Comparison of ENCODE assay signal across 14 cellular contexts in the genomic region with DNA sequence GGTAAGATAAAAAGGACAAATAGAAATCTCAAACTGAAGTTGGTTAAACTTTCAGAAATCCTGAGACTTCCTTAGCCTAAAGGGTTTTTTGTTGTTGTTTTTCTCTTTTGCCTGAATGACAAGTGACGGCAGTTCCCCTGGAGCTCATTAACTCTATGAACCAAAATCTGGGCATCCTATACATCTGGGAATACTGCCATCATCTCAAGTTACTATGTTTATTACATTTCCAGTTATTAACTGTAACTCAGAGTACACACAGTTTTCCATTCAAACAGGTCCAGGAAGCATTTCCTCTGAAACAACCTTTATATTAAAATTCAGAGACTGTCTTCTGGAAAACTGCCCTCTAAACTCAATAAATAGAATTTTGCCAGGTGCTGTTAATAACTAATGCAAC. TPM values are rescaled to one million over a fixed set of nuclear protein-coding genes. Genes with fewer than 3 reads are reported as not detected.
DNase-seq lines count a peak whose midpoint lies in the region; ATAC-seq and TF ChIP-seq lines count a peak whose summit lies in the region.
"Had no signal": no experiment of that assay in that cellular context is flagged by ENCODE, and none has a peak within 500 bp of the region (broad histone marks: within the 10 kb centered on the region; RNA-seq: fewer than 3 reads in every experiment).

No MANE protein-coding gene starts in this region.

- H3K9me3 ChIP-seq in mammary epithelial cell (replicated peaks; ENCODE audit: insufficient read depth, low read length) = no peaks in the 10 kb centered on the region
- no peaks in the 10 kb centered on the region for H3K9me3 ChIP-seq in osteoblast (ENCODE audit: low read depth, low read length)
- H3K9me3 ChIP-seq: right lobe of liver had no signal

- H3K27me3 ChIP-seq in mammary epithelial cell (ENCODE audit: insufficient read depth, low read length) (no peaks in the 10 kb centered on the region), osteoblast (ENCODE audit: insufficient read depth, low read length) (no peaks in the 10 kb centered on the region)
- H3K27me3 ChIP-seq: right lobe of liver had no signal

- CTCF ChIA-PET in mammary epithelial cell (lab: Charles Lee; ENCODE audit: low non-redundant PET) = interaction anchor here (0.6 kb wide), 1 partner anchor 790 kb away, joined by 30 read pairs; no protein-coding TSS in a partner anchor

- peaks cover 20% of the 10 kb centered on the region for H3K4me1 ChIP-seq in mammary epithelial cell (ENCODE audit: insufficient read depth, low read length)
- H3K4me1 ChIP-seq in osteoblast (ENCODE audit: insufficient read depth, low read length) = peaks cover 17% of the 10 kb centered on the region
- H3K4me1 ChIP-seq: right lobe of liver had no signal

- TF ChIP-seq CTCF in mammary epithelial cell (conservative IDR thresholded peaks at IDR 0.05 in 1 of 2, IDR thresholded peaks at IDR 0.05 in 1 of 2; ENCODE audit: extremely low read depth in 1 of 2, insufficient read depth in 1 of 2, low read depth in 1 of 2, low read length in 2 of 2) (no peak), osteoblast (IDR thresholded peaks at IDR 0.05; ENCODE audit: extremely low read depth, low read depth, low read length) (no peak)

- no peak overlapping the region for H2AFZ ChIP-seq in mammary epithelial cell (ENCODE audit: low read depth, low read length)
- H2AFZ ChIP-seq in osteoblast (ENCODE audit: low read length) = no peak overlapping the region

- peak overlapping the region; percentile 37 for H3K9ac ChIP-seq in mammary epithelial cell (ENCODE audit: insufficient read depth, low read length)

- dilution Hi-C loops in mammary epithelial cell (cut with HindIII; ENCODE audit: low sequenced_read_pairs) = no loop called here

- peaks cover 20% of the 10 kb centered on the region for H3K36me3 ChIP-seq in mammary epithelial cell (ENCODE audit: insufficient read depth, low read length)
- H3K36me3 ChIP-seq in osteoblast (ENCODE audit: insufficient read depth, low read length) = peaks cover 57% of the 10 kb centered on the region

- H3K4me3 ChIP-seq in mammary epithelial cell (replicated peaks in 1 of 3; ENCODE audit: insufficient read depth in 1 of 3, low read depth in 2 of 3, low read length in 3 of 3) = no peak overlapping the region
- H3K4me3 ChIP-seq in osteoblast (ENCODE audit: insufficient read depth, low read length) = no peak overlapping the region
- H3K4me3 ChIP-seq: right lobe of liver had no signal

- H3K27ac ChIP-seq in mammary epithelial cell (ENCODE audit: insufficient read depth, low read depth, low read length) (peak overlapping the region; percentile 95), osteoblast (ENCODE audit: low read depth, low read length) (peak overlapping the region; percentile 81)
- H3K27ac ChIP-seq: 22Rv1, right lobe of liver had no signal

- H3K4me2 ChIP-seq in mammary epithelial cell (ENCODE audit: insufficient read depth, low read depth, low read length) = peak overlapping the region; percentile 34
- no peak overlapping the region for H3K4me2 ChIP-seq in osteoblast (ENCODE audit: insufficient read depth, low read length)

- WGBS in mammary epithelial cell (ENCODE audit: low coverage, missing lambda C conversion rate) = 89% methylated on average over 1 of the region's 1 CpG

- intact Hi-C loops in mammary epithelial cell (cut with micrococcal nuclease) = loop anchor here (2.0 to 10.0 kb wide), 3 partner anchors 55 to 131 kb away; partner anchors contain the start of gene CDKL1

- no TSS peak for BruUV-seq in mammary epithelial cell (replicated peaks; lab: Mats Ljungman, UMichigan)

- H4K20me1 ChIP-seq in mammary epithelial cell (ENCODE audit: insufficient read depth, low read length) (no peaks in the 10 kb centered on the region), osteoblast (ENCODE audit: insufficient read depth, low read length) (peaks cover 5% of the 10 kb centered on the region)

- in situ Hi-C loops in mammary epithelial cell (cut with MboI; ENCODE audit: low sequenced_read_pairs in 2 of 2) = no loop called here

- DNase-seq in NCI-H1694 treated with DMSO at 0.1 percent for 48 hours (lab: John Stamatoyannopoulos, UW) (peak; percentile 11), NCI-H1694 (lab: John Stamatoyannopoulos, UW) (no peak), NCI-H2196 treated with DMSO at 0.1 percent for 48 hours (lab: John Stamatoyannopoulos, UW; ENCODE audit: unreplicated experiment) (peak; percentile 3), mammary epithelial cell (no peak), osteoblast (ENCODE audit: insufficient read length, low spot score, missing footprints) (no peak), NCI-H187 (lab: John Stamatoyannopoulos, UW) (no peak), cerebellum (ENCODE audit: low spot score) (no peak)
- DNase-seq: activated CD8-positive, alpha-beta T cell treated with anti-CD3 and anti-CD28 coated beads, Interleukin-2, amount 10 ng/mL, durations not matched to agents 7 days and 5 days; activated naive CD8-positive, alpha-beta T cell treated with anti-CD3 and anti-CD28 coated beads, Interleukin-2, amount 50 U/mL, for 24 hours; effector memory CD8-positive, alpha-beta T cell; right lobe of liver had no signal

- ATAC-seq in HG02970 (IDR thresholded peaks at IDR 0.05; ENCODE audit: low FRiP score, unreplicated experiment) = no peak
- ATAC-seq: activated CD8-positive, alpha-beta T cell treated with anti-CD3 and anti-CD28 coated beads, Interleukin-2, amount 10 ng/mL, durations not matched to agents 7 days and 5 days; activated naive CD8-positive, alpha-beta T cell treated with anti-CD3 and anti-CD28 coated beads, Interleukin-2, amount 50 U/mL, for 24 hours; effector memory CD8-positive, alpha-beta T cell; left lobe of liver; right lobe of liver had no signal

- H3K79me2 ChIP-seq in mammary epithelial cell (ENCODE audit: insufficient read depth, low read length) (peaks cover 6% of the 10 kb centered on the region), osteoblast (ENCODE audit: insufficient read depth, low read length) (peaks cover 19% of the 10 kb centered on the region)

RNA-seq across cellular contexts. Expression of gene CDKL1, which starts 55.6 kb away (rescaled TPM):
- total RNA-seq in mammary epithelial cell (10 to 100 TPM; 13.7 to 14.1 TPM), osteoblast (4.7 and 10.5 TPM in 2 replicates), cerebellum (12.4 TPM)
- polyA plus RNA-seq in mammary epithelial cell = 3.1 TPM
- polyA minus RNA-seq in mammary epithelial cell = 7.6 TPM

Comparison
In these comparisons a context has a peak if more than half of its experiments do, and no peak if none do; other contexts are left out.
1. DNase-seq: peak in NCI-H1694 treated with DMSO at 0.1 percent for 48 hours (single experiment) and NCI-H2196 treated with DMSO at 0.1 percent for 48 hours (single experiment); none in NCI-H1694 (single experiment), mammary epithelial cell (single experiment), osteoblast (single experiment), NCI-H187 (0 of 2) and cerebellum (single experiment).